8 cellular contexts compared by ENCODE assay signal in genomic region chr19:35644987-35645679, GRCh38. TPM values are rescaled to one million over a fixed set of nuclear protein-coding genes. Genes with fewer than 3 reads are reported as not detected.
A peak's percentile ranks its signal among the peaks of the same experiment; 100 is the strongest.
DNase-seq lines count a peak whose midpoint lies in the region; ATAC-seq and TF ChIP-seq lines count a peak whose summit lies in the region.

No MANE protein-coding gene starts in this region.

- ATAC-seq in PC-3 (peak; percentile 23), HG03175 (IDR thresholded peaks at IDR 0.05; ENCODE audit: unreplicated experiment) (no peak)

- peak overlapping the region; percentile 83 for H3K27ac Mint-ChIP-seq in neural progenitor cell

- peak overlapping the region; percentile 90 for H3K4me3 Mint-ChIP-seq in neural progenitor cell

- CTCF ChIA-PET in PC-3 (lab: Charles Lee): interaction anchor here (0.5 kb wide), 1 partner anchor 57 kb away, joined by 3 read pairs; no protein-coding TSS in a partner anchor

- H3K4me3 ChIP-seq in HL-60 (replicated peaks; ENCODE audit: insufficient read depth, low read length) (peak overlapping the region; percentile 58), PC-3 (ENCODE audit: low read length) (peak overlapping the region; percentile 74), fibroblast of the aortic adventitia (ENCODE audit: low read depth, low read length) (peak overlapping the region; percentile 59), neural progenitor cell (peak overlapping the region; percentile 56)

- H3F3A ChIP-seq in PC-3 (ENCODE audit: low read length, unreplicated experiment) (no peaks in the 10 kb centered on the region), neural progenitor cell (ENCODE audit: low read depth) (peaks cover 45% of the 10 kb centered on the region)

- H3K27me3 Mint-ChIP-seq in neural progenitor cell (ENCODE audit: insufficient read depth, low read depth): peaks cover 10% of the 10 kb centered on the region

- no peaks in the 10 kb centered on the region for H3K27me3 ChIP-seq in HL-60 (ENCODE audit: insufficient read depth, poor library complexity, severe bottlenecking)
- H3K27me3 ChIP-seq in PC-3 (ENCODE audit: low read length): no peaks in the 10 kb centered on the region
- H3K27me3 ChIP-seq in neural progenitor cell: peaks cover 15% of the 10 kb centered on the region

- peaks cover 11% of the 10 kb centered on the region; the same call in 1 of the 2 replicates for H3K4me1 ChIP-seq in PC-3 (ENCODE audit: insufficient read depth, low read length)
- H3K4me1 ChIP-seq in neural progenitor cell: peaks cover 22% of the 10 kb centered on the region

- TF ChIP-seq CTCF in HL-60 (IDR thresholded peaks at IDR 0.05; ENCODE audit: insufficient read depth, low read length) (no peak), PC-3 (conservative IDR thresholded peaks at IDR 0.05; ENCODE audit: low read depth, low read length) (no peak), fibroblast of the aortic adventitia (IDR thresholded peaks at IDR 0.05; ENCODE audit: insufficient read depth, low read length) (no peak), neural progenitor cell (IDR thresholded peaks at IDR 0.05) (no peak)

- H3K9me2 ChIP-seq in PC-3 (replicated peaks; ENCODE audit: low read length): no peaks in the 10 kb centered on the region

- H2AFZ ChIP-seq in PC-3 (ENCODE audit: low read length): peak overlapping the region; percentile 98
- H2AFZ ChIP-seq in neural progenitor cell (replicated peaks): peak overlapping the region; percentile 30

- H3K9ac ChIP-seq in PC-3 (ENCODE audit: low read length): no peak overlapping the region
- no peak overlapping the region for H3K9ac ChIP-seq in neural progenitor cell

- H3K27ac ChIP-seq in HL-60 (replicated peaks): no peak overlapping the region
- H3K27ac ChIP-seq in PC-3 (ENCODE audit: low read length): no peak overlapping the region
- no peak overlapping the region for H3K27ac ChIP-seq in neural progenitor cell
- H3K27ac ChIP-seq in substantia nigra (ENCODE audit: low read depth, low read length, poor library complexity, severe bottlenecking): peak overlapping the region; percentile 49

- peak overlapping the region; percentile 98 for H3K4me2 ChIP-seq in PC-3 (ENCODE audit: low read length)
- peak overlapping the region; percentile 83 for H3K4me2 ChIP-seq in neural progenitor cell

- peaks cover 27% of the 10 kb centered on the region for H3K4me1 Mint-ChIP-seq in neural progenitor cell

- DNase-seq in AG08395 (ENCODE audit: low spot score) (peak; percentile 58), HL-60 (ENCODE audit: low read depth in 1 of 2, low spot score in 1 of 2) (peak; percentile 80 to 83), PC-3 (peak; percentile 56), activated T-helper 1 cell treated with Interleukin-2 at 50 U/mL for 16 hours (ENCODE audit: low read depth) (peak; percentile 48), fibroblast of the aortic adventitia (ENCODE audit: low read depth) (peak; percentile 49), neural progenitor cell (ENCODE audit: low spot score) (peak; percentile 96), substantia nigra (lab: John Stamatoyannopoulos, UW) (peak in 36 of 49 donors; percentile 3 to 78 (median 34))

- no peaks in the 10 kb centered on the region for H3K9me3 ChIP-seq in PC-3 (ENCODE audit: low read length)
- no peaks in the 10 kb centered on the region for H3K9me3 ChIP-seq in neural progenitor cell (ENCODE audit: low read depth)

- intact Hi-C loops in PC-3 (cut with micrococcal nuclease): loop anchor here (5.0 kb wide), 1 partner anchor 133 kb away; the partner anchor contains the start of gene DMKN

- no peaks in the 10 kb centered on the region for H3K9me3 Mint-ChIP-seq in neural progenitor cell

- H3K79me2 ChIP-seq in PC-3 (ENCODE audit: low read length) (peaks cover 20% of the 10 kb centered on the region), neural progenitor cell (ENCODE audit: low read depth) (peaks cover 19% of the 10 kb centered on the region)

- POLR2A ChIA-PET in PC-3 (lab: Charles Lee; ENCODE audit: unreplicated experiment): interaction anchor here (0.5 to 0.6 kb wide), 2 partner anchors 17 to 26 kb away, joined by 4 read pairs; no protein-coding TSS in a partner anchor

- no peaks in the 10 kb centered on the region for H3K36me3 Mint-ChIP-seq in neural progenitor cell

- H4K20me1 ChIP-seq in PC-3 (ENCODE audit: low read length) (no peaks in the 10 kb centered on the region), neural progenitor cell (ENCODE audit: low read depth) (no peaks in the 10 kb centered on the region)

- no peaks in the 10 kb centered on the region for H3K36me3 ChIP-seq in PC-3 (ENCODE audit: low read depth, low read length)
- H3K36me3 ChIP-seq in neural progenitor cell: no peaks in the 10 kb centered on the region

- no TSS peak for BruUV-seq in PC-3 (replicated peaks; lab: Mats Ljungman, UMichigan)

RNA-seq across cellular contexts. Expression of gene COX6B1, which starts 3.0 kb away (rescaled TPM):
- total RNA-seq in PC-3 (2014; rRNA removed): 405 and 563 TPM in 2 replicates
- 104 and 327 TPM in 2 replicates for total RNA-seq in fibroblast of the aortic adventitia (ENCODE audit: low replicate concordance)
- total RNA-seq in neural progenitor cell (ENCODE audit: low replicate concordance): 403 and 511 TPM in 2 replicates

RNA-seq across cellular contexts. Expression of gene ETV2, which starts 3.6 kb away (rescaled TPM):
- total RNA-seq in PC-3 (2014; rRNA removed): 0.36 TPM in 1 of 2 replicates, not detected in the other
- 0.81 and 1.6 TPM in 2 replicates for total RNA-seq in fibroblast of the aortic adventitia (ENCODE audit: low replicate concordance)
- total RNA-seq in neural progenitor cell (ENCODE audit: low replicate concordance): 0.71 TPM in 1 of 2 replicates, not detected in the other

RNA-seq across cellular contexts. Expression of gene RBM42, which starts 16.3 kb away (rescaled TPM):
- 81.6 and 126 TPM in 2 replicates for total RNA-seq in PC-3 (2014; rRNA removed)
- 43.0 and 65.2 TPM in 2 replicates for total RNA-seq in fibroblast of the aortic adventitia (ENCODE audit: low replicate concordance)
- 20.1 and 53.7 TPM in 2 replicates for total RNA-seq in neural progenitor cell (ENCODE audit: low replicate concordance)

RNA-seq across cellular contexts. Expression of gene UPK1A, which starts 21.2 kb away (rescaled TPM):
- total RNA-seq in PC-3 (2014; rRNA removed): not detected in 2 replicates
- not detected in 2 replicates for total RNA-seq in fibroblast of the aortic adventitia (ENCODE audit: low replicate concordance)
- total RNA-seq in neural progenitor cell (ENCODE audit: low replicate concordance): 1.3 TPM in 1 of 2 replicates, not detected in the other

RNA-seq across cellular contexts. Expression of gene HAUS5, which starts 32.6 kb away (rescaled TPM):
- total RNA-seq in PC-3 (2014; rRNA removed) (25.9 and 26.4 TPM in 2 replicates), fibroblast of the aortic adventitia (ENCODE audit: low replicate concordance) (5.7 and 9.9 TPM in 2 replicates), neural progenitor cell (ENCODE audit: low replicate concordance) (12.4 and 27.8 TPM in 2 replicates)

Comparison
In these comparisons a context has a peak if more than half of its experiments do, and no peak if none do; other contexts are left out.
1. DNase-seq: peak in every context shown above with its lines; median percentile 96 in neural progenitor cell; 82 in HL-60; 58 in AG08395; 56 in PC-3; 49 in fibroblast of the aortic adventitia; 48 in activated T-helper 1 cell treated with Interleukin-2 at 50 U/mL for 16 hours; 34 in substantia nigra.